In the genomic region with DNA sequence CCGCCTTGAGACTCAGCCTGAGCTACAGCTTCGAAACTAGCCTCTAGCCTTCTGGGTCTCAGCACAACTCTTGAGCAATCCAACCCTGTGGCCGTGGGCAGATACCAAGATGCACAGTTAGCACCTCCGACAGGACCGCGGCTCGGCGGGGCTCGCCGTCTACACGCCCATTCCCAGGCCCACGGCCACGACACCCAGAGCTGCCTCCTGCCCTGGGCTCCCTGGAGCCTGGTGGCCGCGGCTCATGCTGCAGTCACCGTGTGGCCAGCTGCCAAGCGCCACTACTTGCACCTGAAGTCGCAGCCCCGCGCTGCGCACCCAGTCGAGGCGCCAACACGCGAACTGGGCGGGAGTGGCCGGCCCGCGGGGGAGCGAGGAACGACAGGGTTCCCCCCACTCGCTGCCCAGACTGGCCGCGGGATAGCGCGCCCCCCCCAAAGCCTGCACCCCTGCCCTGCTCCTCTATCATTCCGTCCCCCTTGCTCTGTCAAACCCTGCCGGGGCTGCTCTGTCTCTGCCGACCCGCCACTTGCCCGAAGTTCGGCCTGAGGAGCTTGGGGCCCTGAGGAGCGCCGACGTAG, we compare ENCODE assay signal across 8 cellular contexts. TPM values are rescaled to one million over a fixed set of nuclear protein-coding genes. Genes with fewer than 3 reads are reported as not detected.
DNase-seq lines count a peak whose midpoint lies in the region; ATAC-seq and TF ChIP-seq lines count a peak whose summit lies in the region.

No MANE protein-coding gene starts in this region.

- no peaks in the 10 kb centered on the region for H3K9me3 Mint-ChIP-seq in activated CD8-positive, alpha-beta memory T cell treated with anti-CD3 and anti-CD28 coated beads, Interleukin-2, amount 10 ng/mL, durations not matched to agents 7 days and 5 days (ENCODE audit: low read depth)

- H3K4me3 ChIP-seq in HL-60 (replicated peaks; ENCODE audit: insufficient read depth, low read length) (peak overlapping the region; percentile 98), coronary artery (peak overlapping the region; percentile 97), lung (peak overlapping the region; percentile 78), stomach (peak overlapping the region; percentile 78 to 98 (median 94))

- H3K27me3 Mint-ChIP-seq in activated CD8-positive, alpha-beta memory T cell treated with anti-CD3 and anti-CD28 coated beads, Interleukin-2, amount 10 ng/mL, durations not matched to agents 7 days and 5 days = no peaks in the 10 kb centered on the region

- H3K27ac Mint-ChIP-seq in activated CD8-positive, alpha-beta memory T cell treated with anti-CD3 and anti-CD28 coated beads, Interleukin-2, amount 10 ng/mL, durations not matched to agents 7 days and 5 days = peak overlapping the region; percentile 94

- no peak for TF ChIP-seq CTCF in HL-60 (IDR thresholded peaks at IDR 0.05; ENCODE audit: insufficient read depth, low read length)
- TF ChIP-seq CTCF in coronary artery (IDR thresholded peaks at IDR 0.05) = no peak
- TF ChIP-seq CTCF in lung (IDR thresholded peaks at IDR 0.05; ENCODE audit: control extremely low read depth, extremely low read depth) = no peak
- TF ChIP-seq CTCF in stomach (IDR thresholded peaks at IDR 0.05) = peak in 1 of 7 experiments; percentile 22

- peaks cover 37% of the 10 kb centered on the region for H3K36me3 Mint-ChIP-seq in activated CD8-positive, alpha-beta memory T cell treated with anti-CD3 and anti-CD28 coated beads, Interleukin-2, amount 10 ng/mL, durations not matched to agents 7 days and 5 days

- peak; percentile 59 for DNase-seq in activated CD8-positive, alpha-beta memory T cell treated with anti-CD3 and anti-CD28 coated beads, Interleukin-2, amount 10 ng/mL, durations not matched to agents 7 days and 5 days
- DNase-seq in activated CD8-positive, alpha-beta memory T cell treated with anti-CD3 and anti-CD28 coated beads for 24 hours = no peak
- DNase-seq in HL-60 (ENCODE audit: low read depth in 1 of 2, low spot score in 1 of 2) (peak; percentile 46 to 48), SW480 (ENCODE audit: low spot score) (peak; percentile 34), coronary artery (ENCODE audit: low spot score) (peak; percentile 76), lung (ENCODE audit: low spot score) (peak; percentile 46), stomach (peak; percentile 59)

- no peaks in the 10 kb centered on the region for H3K9me3 ChIP-seq in lung (ENCODE audit: control insufficient read depth in 2 of 2, insufficient read depth in 1 of 2, low read length in 1 of 2)
- H3K9me3 ChIP-seq in stomach = no peaks in the 10 kb centered on the region

- intact Hi-C loops in stomach (cut with DNase I; ENCODE audit: low total_unique reads) = no loop called here

- peak overlapping the region; percentile 94 for H3K4me3 Mint-ChIP-seq in activated CD8-positive, alpha-beta memory T cell treated with anti-CD3 and anti-CD28 coated beads, Interleukin-2, amount 10 ng/mL, durations not matched to agents 7 days and 5 days

- WGBS in lung, 2 donors = 2 to 3% methylated on average over 44 to 45 of the region's 45 CpGs
- 1 to 7% (median 1%) methylated on average over 10 to 45 of the region's 45 CpGs for WGBS in stomach, 5 donors

- CTCF ChIA-PET in activated CD8-positive, alpha-beta memory T cell treated with anti-CD3 and anti-CD28 coated beads, Interleukin-2, amount 10 ng/mL, durations not matched to agents 7 days and 5 days (lab: Charles Lee) = interaction anchor here (0.6 to 6.5 kb wide), 9 partner anchors 10 to 298 kb away, joined by 3 to 57 read pairs (median 6); partner anchors contain the start of genes GNL2, MEAF6, MTF1 and SF3A3

- H3K4me1 ChIP-seq in lung (ENCODE audit: control insufficient read depth in 2 of 2, insufficient read depth in 2 of 2, low read length in 2 of 2) = peaks cover 0 to 16% of the 10 kb centered on the region in 2 donors
- H3K4me1 ChIP-seq in stomach = peaks cover 28 to 54% (median 42%) of the 10 kb centered on the region in 4 donors

- no peak for TF ChIP-seq POLR2A in stomach (IDR thresholded peaks at IDR 0.05)

- H3K36me3 ChIP-seq in lung (ENCODE audit: control insufficient read depth in 2 of 2, insufficient read depth in 2 of 2, low read length in 2 of 2) (peaks cover 3% of the 10 kb centered on the region in 2 donors), stomach (peaks cover 1 to 22% (median 15%) of the 10 kb centered on the region in 4 donors)

- H3K4me1 Mint-ChIP-seq in activated CD8-positive, alpha-beta memory T cell treated with anti-CD3 and anti-CD28 coated beads, Interleukin-2, amount 10 ng/mL, durations not matched to agents 7 days and 5 days = peaks cover 52% of the 10 kb centered on the region

- H3K27me3 ChIP-seq in HL-60 (ENCODE audit: insufficient read depth, poor library complexity, severe bottlenecking) (no peaks in the 10 kb centered on the region), lung (ENCODE audit: control insufficient read depth, insufficient read depth) (no peaks in the 10 kb centered on the region), stomach (no peaks in the 10 kb centered on the region)

- no peak for TF ChIP-seq EP300 in stomach (IDR thresholded peaks at IDR 0.05)

- peak; percentile 4 for ATAC-seq in activated CD8-positive, alpha-beta memory T cell treated with anti-CD3 and anti-CD28 coated beads, Interleukin-2, amount 10 ng/mL, durations not matched to agents 7 days and 5 days
- ATAC-seq in lung (ENCODE audit: insufficient read depth, low FRiP score) = peak; percentile 4
- no peak for ATAC-seq in GM18519 (IDR thresholded peaks at IDR 0.05; ENCODE audit: low FRiP score, unreplicated experiment)

- H3K27ac ChIP-seq in HL-60 (replicated peaks) = peak overlapping the region; percentile 80
- peak overlapping the region; percentile 80 to 93 for H3K27ac ChIP-seq in coronary artery
- peak overlapping the region; percentile 81 to 90 for H3K27ac ChIP-seq in lung (ENCODE audit: low read depth in 1 of 2, low read length in 1 of 2)
- H3K27ac ChIP-seq in stomach = peak overlapping the region; percentile 82 to 91 (median 90)

RNA-seq across cellular contexts. Expression of gene CDCA8, which starts 0.7 kb away (rescaled TPM):
- 10 to 100 TPM; 77.2 to 97.3 TPM for total RNA-seq in activated CD8-positive, alpha-beta memory T cell treated with anti-CD3 and anti-CD28 coated beads, Interleukin-2, amount 10 ng/mL, durations not matched to agents 7 days and 5 days
- 1 to 10 TPM in 1 of 2 donors, under 1 TPM in 1; 0.80 to 1.4 TPM for total RNA-seq in lung
- 1 to 10 TPM; 1.8 to 2.2 TPM for polyA plus RNA-seq in lung
- 1 to 10 TPM in 2 of 5 donors, under 1 TPM in 1, not detected in 2; 0.89 to 3.6 (median 2.4) TPM for total RNA-seq in stomach
- polyA plus RNA-seq in stomach = 1 to 10 TPM; 2.9 to 5.5 (median 3.1) TPM

RNA-seq across cellular contexts. Expression of gene RSPO1, which starts 56.9 kb away (rescaled TPM):
- not detected for total RNA-seq in activated CD8-positive, alpha-beta memory T cell treated with anti-CD3 and anti-CD28 coated beads, Interleukin-2, amount 10 ng/mL, durations not matched to agents 7 days and 5 days
- total RNA-seq in lung (1 to 10 TPM in 1 of 2 donors, under 1 TPM in 1; 0.43 to 1.7 TPM), stomach (1 to 10 TPM in 3 of 5 donors, under 1 TPM in 2; 0.87 to 5.8 (median 1.8) TPM)
- polyA plus RNA-seq in lung (1 to 10 TPM in 1 of 2 donors, under 1 TPM in 1; 0.93 to 1.4 TPM), stomach (1 to 10 TPM in 2 of 3 donors, under 1 TPM in 1; 0.50 to 1.7 (median 1.2) TPM)

Comparison
In these comparisons a context has a peak if more than half of its experiments do, and no peak if none do; other contexts are left out.
1. RNA of gene CDCA8, which starts 0.7 kb away (total RNA-seq): 77.2 to 97.3 TPM in activated CD8-positive, alpha-beta memory T cell treated with anti-CD3 and anti-CD28 coated beads, Interleukin-2, amount 10 ng/mL, durations not matched to agents 7 days and 5 days; 0.80 to 1.4 TPM in lung and 0.89 to 3.6 TPM in stomach; every median in the first group is over 10 times any median in the second.
2. Peak in every context shown above with its lines, with median percentiles within 50 percentile points of each other: H3K27ac ChIP-seq and H3K4me3 ChIP-seq.